9 cellular contexts compared by ENCODE assay signal in the genomic region with DNA sequence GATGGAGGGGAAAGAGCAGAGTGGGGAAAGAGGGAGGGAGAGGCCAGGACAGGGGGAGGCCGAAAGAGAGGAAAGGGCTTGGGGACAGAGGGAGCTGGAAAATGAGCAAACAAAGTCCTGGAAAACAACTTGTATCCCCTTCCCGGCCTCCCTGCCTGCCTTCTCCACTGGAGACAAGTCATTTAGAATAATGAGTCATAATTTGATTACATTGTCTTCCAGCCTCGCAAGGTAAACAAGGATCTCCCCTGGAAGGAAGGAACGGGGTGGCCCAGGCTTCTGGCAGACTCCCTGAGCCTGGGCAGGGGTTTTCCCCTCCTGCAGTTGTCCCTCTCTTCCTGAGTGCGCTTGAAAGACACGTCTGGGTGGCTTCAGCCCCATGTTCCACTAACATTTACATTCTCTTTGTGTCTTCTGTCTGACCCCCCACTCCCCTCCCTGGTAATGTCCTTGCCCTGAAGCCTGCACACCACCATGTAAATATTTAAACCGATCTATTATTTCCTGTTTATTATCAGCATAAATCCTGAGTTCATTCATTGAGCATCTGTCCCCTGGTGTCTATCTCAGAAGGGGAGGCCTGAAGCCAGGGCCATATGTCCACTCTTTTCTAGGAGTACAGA. TPM values are rescaled to one million over a fixed set of nuclear protein-coding genes. Genes with fewer than 3 reads are reported as not detected.
DNase-seq lines count a peak whose midpoint lies in the region; ATAC-seq and TF ChIP-seq lines count a peak whose summit lies in the region.
"Had no signal": no experiment of that assay in that cellular context is flagged by ENCODE, and none has a peak within 500 bp of the region (broad histone marks: within the 10 kb centered on the region; RNA-seq: fewer than 3 reads in every experiment).

No MANE protein-coding gene starts in this region.

- POLR2A ChIA-PET in CD8-positive, alpha-beta memory T cell (lab: Charles Lee): no interaction called here

- no peaks in the 10 kb centered on the region for H3K9me3 ChIP-seq in CD8-positive, alpha-beta memory T cell (ENCODE audit: low read length)
- H3K9me3 ChIP-seq in testis: no peaks in the 10 kb centered on the region

- TF ChIP-seq POLR2A in testis (IDR thresholded peaks at IDR 0.05): no peak

- H3K27ac ChIP-seq in CD8-positive, alpha-beta memory T cell (ENCODE audit: low read depth, low read length): no peak overlapping the region
- H3K27ac ChIP-seq in testis: no peak overlapping the region

- no peaks in the 10 kb centered on the region for H3K4me1 ChIP-seq in CD8-positive, alpha-beta memory T cell (ENCODE audit: insufficient read depth, low read length)
- H3K4me1 ChIP-seq in testis: peaks cover 3% of the 10 kb centered on the region

- H3K4me3 Mint-ChIP-seq in CD8-positive, alpha-beta memory T cell: no peak overlapping the region
- H3K4me3 Mint-ChIP-seq: immature natural killer cell had no signal

- CTCF ChIA-PET in CD8-positive, alpha-beta memory T cell (lab: Charles Lee): no interaction called here

- WGBS in testis, 2 donors: 49 to 58% methylated on average over 7 of the region's 7 CpGs

- no peaks in the 10 kb centered on the region for H3K27me3 ChIP-seq in CD8-positive, alpha-beta memory T cell (ENCODE audit: insufficient read depth, low read length, poor library complexity, severe bottlenecking)
- no peaks in the 10 kb centered on the region for H3K27me3 ChIP-seq in testis

- intact Hi-C loops in posterior vena cava (cut with DNase I) (loop anchor here in 1 of 2 donors (1.0 to 10.0 kb wide), 2 partner anchors 25 to 545 kb away; no protein-coding TSS in a partner anchor), testis (cut with DNase I; ENCODE audit: low total_unique reads) (no loop called here)

- H3K36me3 ChIP-seq in CD8-positive, alpha-beta memory T cell (ENCODE audit: insufficient read depth, low read length): no peaks in the 10 kb centered on the region
- no peaks in the 10 kb centered on the region for H3K36me3 ChIP-seq in testis (ENCODE audit: low read depth, missing control alignments)

- ATAC-seq in esophagus mucosa (peak; percentile 32), GM18873 (IDR thresholded peaks at IDR 0.05; ENCODE audit: low FRiP score, unreplicated experiment) (no peak)

- TF ChIP-seq CTCF in testis (IDR thresholded peaks at IDR 0.05): no peak

- peaks cover 0 to 2% (median 0%) of the 10 kb centered on the region in 3 donors for H3K36me3 Mint-ChIP-seq in CD8-positive, alpha-beta memory T cell
- H3K36me3 Mint-ChIP-seq: immature natural killer cell had no signal

- H3K4me1 Mint-ChIP-seq in CD8-positive, alpha-beta memory T cell: no peaks in the 10 kb centered on the region
- H3K4me1 Mint-ChIP-seq: immature natural killer cell had no signal

- DNase-seq in H4 (ENCODE audit: low spot score) (peak; percentile 76), NCI-H82 (lab: John Stamatoyannopoulos, UW) (peak; percentile 80), posterior vena cava (ENCODE audit: low spot score) (peak; percentile 35), testis (no peak), anterior cingulate cortex (lab: John Stamatoyannopoulos, UW) (no peak)
- DNase-seq in CD8-positive, alpha-beta memory T cell: no peak
- DNase-seq: immature natural killer cell had no signal

- H3K9me3 Mint-ChIP-seq in CD8-positive, alpha-beta memory T cell: no peaks in the 10 kb centered on the region
- H3K9me3 Mint-ChIP-seq: immature natural killer cell had no signal

- no peak overlapping the region for H3K4me3 ChIP-seq in CD8-positive, alpha-beta memory T cell (ENCODE audit: low read length)
- H3K4me3 ChIP-seq in testis: no peak overlapping the region

- peaks cover 18 to 58% of the 10 kb centered on the region in 2 donors for H3K27me3 Mint-ChIP-seq in CD8-positive, alpha-beta memory T cell

- H3K27ac Mint-ChIP-seq in CD8-positive, alpha-beta memory T cell: no peak overlapping the region
- H3K27ac Mint-ChIP-seq: immature natural killer cell had no signal

RNA-seq across cellular contexts. Expression of gene MRPS18A, which starts 12.1 kb away (rescaled TPM):
- 73.4 and 84.5 TPM in 2 replicates for total RNA-seq in H4 (2014; rRNA removed; shearing (Covaris generic))
- total RNA-seq in esophagus mucosa: 44.5 TPM
- 10 to 100 TPM; 25.4 to 28.2 TPM for total RNA-seq in posterior vena cava
- 10 to 100 TPM; 60.4 to 60.6 TPM for total RNA-seq in CD8-positive, alpha-beta memory T cell
- polyA plus RNA-seq in CD8-positive, alpha-beta memory T cell: 65.2 TPM
- 10 to 100 TPM; 37.5 to 48.6 TPM for total RNA-seq in testis
- polyA plus RNA-seq in testis (ENCODE audit: insufficient read depth, low read depth, low replicate concordance): 63.0 TPM

RNA-seq across cellular contexts. Expression of gene RSPH9, which starts 54.8 kb away (rescaled TPM):
- not detected in 2 replicates for total RNA-seq in H4 (2014; rRNA removed; shearing (Covaris generic))
- total RNA-seq in esophagus mucosa: not detected
- under 1 TPM; 0.19 to 0.23 TPM for total RNA-seq in posterior vena cava
- total RNA-seq in CD8-positive, alpha-beta memory T cell: not detected
- 1.3 TPM for polyA plus RNA-seq in CD8-positive, alpha-beta memory T cell
- 1 to 10 TPM; 6.1 to 8.3 TPM for total RNA-seq in testis
- polyA plus RNA-seq in testis (ENCODE audit: insufficient read depth, low read depth, low replicate concordance): 22.8 TPM

Comparison
In these comparisons a context has a peak if more than half of its experiments do, and no peak if none do; other contexts are left out.
1. DNase-seq: peak in H4 (single experiment), NCI-H82 (single experiment) and posterior vena cava (single experiment); none in CD8-positive, alpha-beta memory T cell (0 of 5), testis (single experiment) and anterior cingulate cortex (0 of 58).